8 cellular contexts compared by ENCODE assay signal in the genomic region with DNA sequence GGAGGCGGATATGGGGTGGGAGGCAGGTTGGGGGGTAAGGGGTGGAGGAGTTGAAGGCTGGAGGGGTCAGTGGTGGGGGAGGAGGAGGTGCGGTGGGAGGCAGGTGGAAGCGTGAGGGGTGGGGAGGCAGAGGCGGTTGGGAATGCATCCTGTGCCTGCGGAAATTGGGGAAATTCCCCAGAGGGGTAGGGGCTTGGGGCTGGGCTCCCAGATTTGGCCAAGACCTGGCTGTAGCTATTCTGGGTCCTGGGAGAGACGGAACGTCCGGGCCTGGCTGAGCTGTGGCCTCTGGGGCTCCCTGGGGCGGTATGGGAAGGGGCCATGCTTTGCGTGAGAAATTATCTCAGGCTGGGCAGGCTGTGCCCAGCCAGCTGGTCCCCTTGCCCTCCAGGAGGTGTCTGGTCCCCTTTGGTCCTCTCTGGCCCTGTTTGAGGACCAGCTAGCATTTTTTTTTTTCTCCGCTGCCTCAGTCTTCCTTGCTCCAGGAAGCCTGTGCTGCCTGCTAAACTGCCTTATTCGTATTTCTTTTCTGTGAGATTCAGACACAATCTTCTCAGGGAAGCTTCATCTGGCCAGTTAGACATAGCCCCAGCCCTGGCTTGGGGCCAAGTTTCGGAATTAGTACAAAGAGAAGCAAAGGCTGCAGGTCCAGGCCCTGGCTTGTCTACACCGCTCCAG. TPM values are rescaled to one million over a fixed set of nuclear protein-coding genes. Genes with fewer than 3 reads are reported as not detected.
A peak's percentile ranks its signal among the peaks of the same experiment; 100 is the strongest.
DNase-seq lines count a peak whose midpoint lies in the region; ATAC-seq, FAIRE-seq and TF ChIP-seq lines count a peak whose summit lies in the region.

No MANE protein-coding gene starts in this region.

- DNase-seq in NCI-H510A treated with DMSO at 0.1 percent for 48 hours (lab: John Stamatoyannopoulos, UW) (peak; percentile 55), NCI-H510A (lab: John Stamatoyannopoulos, UW) (no peak), NCI-H1105 (lab: John Stamatoyannopoulos, UW) (peak; percentile 77), ascending aorta (ENCODE audit: low spot score in 2 of 2) (peak in 1 of 2 donors; percentile 79), small intestine (peak; percentile 58)
- DNase-seq in stimulated activated CD4-positive, alpha-beta T cell treated with anti-CD3 and anti-CD28 coated beads, Interleukin-1b, Interleukin-23, amount 100 ng/mL, for 48 hours = no peak

- peak overlapping the region; percentile 4 to 71 for H3K4me3 ChIP-seq in ascending aorta
- peak overlapping the region; percentile 37 for H3K4me3 ChIP-seq in iPS-18a (ENCODE audit: low read length)
- no peak overlapping the region for H3K4me3 ChIP-seq in small intestine (ENCODE audit: low read depth in 1 of 2, low read length in 2 of 2)

- peaks cover 0 to 10% of the 10 kb centered on the region in 2 donors for H3K4me1 ChIP-seq in ascending aorta
- peaks cover 6% of the 10 kb centered on the region for H3K4me1 ChIP-seq in iPS-18a (ENCODE audit: control insufficient read depth, low read depth, low read length)
- H3K4me1 ChIP-seq in small intestine (ENCODE audit: control insufficient read depth in 2 of 2, insufficient read depth in 1 of 2, low read depth in 1 of 2, low read length in 1 of 2) = peaks cover 0 to 3% of the 10 kb centered on the region in 2 donors

- H3K9me3 ChIP-seq in ascending aorta = no peaks in the 10 kb centered on the region
- H3K9me3 ChIP-seq in iPS-18a (ENCODE audit: control insufficient read depth, low read depth, low read length) = no peaks in the 10 kb centered on the region
- H3K9me3 ChIP-seq in small intestine (ENCODE audit: control insufficient read depth, low read depth) = no peaks in the 10 kb centered on the region

- H3K36me3 ChIP-seq in ascending aorta = no peaks in the 10 kb centered on the region
- H3K36me3 ChIP-seq in iPS-18a (ENCODE audit: control insufficient read depth, low read depth, low read length) = no peaks in the 10 kb centered on the region
- no peaks in the 10 kb centered on the region for H3K36me3 ChIP-seq in small intestine (ENCODE audit: control insufficient read depth in 2 of 2, insufficient read depth in 2 of 2, low read length in 2 of 2)

- intact Hi-C loops in ascending aorta (cut with DNase I) = loop anchor here (1.0 kb wide), 1 partner anchor 8 kb away; no protein-coding TSS in a partner anchor

- H3K27ac ChIP-seq in ascending aorta = peak overlapping the region; percentile 85 to 87
- H3K27ac ChIP-seq in iPS-18a (ENCODE audit: low read length) = peak overlapping the region; percentile 47
- peak overlapping the region in 1 of 2 donors; percentile 83 for H3K27ac ChIP-seq in small intestine (ENCODE audit: low read depth in 1 of 2, low read length in 1 of 2)

- H3K9ac ChIP-seq in iPS-18a (ENCODE audit: low read length) = peak overlapping the region; percentile 48

- no peaks in the 10 kb centered on the region for H3K27me3 ChIP-seq in ascending aorta
- H3K27me3 ChIP-seq in iPS-18a (ENCODE audit: control insufficient read depth, insufficient read depth, low read length) = no peaks in the 10 kb centered on the region
- no peaks in the 10 kb centered on the region for H3K27me3 ChIP-seq in small intestine (ENCODE audit: control insufficient read depth in 2 of 2, insufficient read depth in 2 of 2, low read length in 2 of 2)

- WGBS in small intestine, 3 donors = 25 to 32% (median 31%) methylated on average over 11 to 14 of the region's 14 CpGs

- no peak for FAIRE-seq in small intestine (lab: Jason Lieb, UNC)

- no peak for TF ChIP-seq CTCF in ascending aorta (IDR thresholded peaks at IDR 0.05)

- peak; percentile 82 for ATAC-seq in HG02571 (IDR thresholded peaks at IDR 0.05; ENCODE audit: unreplicated experiment)

RNA-seq across cellular contexts. Expression of a gene that starts 7.3 kb away (rescaled TPM):
- 26.1 TPM for total RNA-seq in ascending aorta
- 1 to 10 TPM in 2 of 3 donors, under 1 TPM in 1; 0.45 to 9.3 (median 3.8) TPM for polyA plus RNA-seq in small intestine

RNA-seq across cellular contexts. Expression of a gene that starts 27.2 kb away (rescaled TPM):
- 615 TPM for total RNA-seq in ascending aorta
- 1,000 to 10,000 TPM; 1,011 to 2,335 (median 1,827) TPM for polyA plus RNA-seq in small intestine

RNA-seq across cellular contexts. Expression of a gene that starts 54.8 kb away (rescaled TPM):
- total RNA-seq in ascending aorta = 37.6 TPM
- 100 to 1,000 TPM; 115 to 185 (median 163) TPM for polyA plus RNA-seq in small intestine

Comparison
In these comparisons a context has a peak if more than half of its experiments do, and no peak if none do; other contexts are left out.
1. DNase-seq: peak in NCI-H510A treated with DMSO at 0.1 percent for 48 hours (single experiment), NCI-H1105 (single experiment) and small intestine (single experiment); none in NCI-H510A (single experiment) and stimulated activated CD4-positive, alpha-beta T cell treated with anti-CD3 and anti-CD28 coated beads, Interleukin-1b, Interleukin-23, amount 100 ng/mL, for 48 hours (single experiment).
2. H3K4me3 ChIP-seq: peak in ascending aorta (2 of 2) and iPS-18a (single experiment); none in small intestine (0 of 2).